In the genomic region with DNA sequence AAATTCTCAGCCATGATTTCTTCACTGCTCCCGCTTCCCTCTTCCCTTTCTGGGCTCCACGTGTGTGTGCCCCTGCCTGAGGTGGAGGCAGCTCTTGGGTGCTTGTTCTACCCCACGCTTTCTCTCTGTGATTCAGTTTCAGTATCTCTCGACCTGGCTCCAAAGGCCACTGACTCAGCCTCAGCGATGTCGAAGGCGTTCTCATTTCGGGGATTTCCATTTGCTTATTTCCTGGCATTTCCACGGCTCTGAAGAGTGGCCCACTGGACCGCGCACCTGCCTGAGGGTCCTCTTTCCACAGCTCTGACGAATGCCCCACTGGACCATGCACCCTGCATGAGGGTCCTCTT, we compare ENCODE assay signal across 11 cellular contexts. TPM values are rescaled to one million over a fixed set of nuclear protein-coding genes. Genes with fewer than 3 reads are reported as not detected.
DNase-seq lines count a peak whose midpoint lies in the region; ATAC-seq and TF ChIP-seq lines count a peak whose summit lies in the region.
"Had no signal": no experiment of that assay in that cellular context is flagged by ENCODE, and none has a peak within 500 bp of the region (broad histone marks: within the 10 kb centered on the region; RNA-seq: fewer than 3 reads in every experiment).

No MANE protein-coding gene starts in this region.

- H3K4me3 Mint-ChIP-seq in CD8-positive, alpha-beta memory T cell, result peak overlapping the region; percentile 76 to 89 (median 84)
- H3K4me3 Mint-ChIP-seq in activated naive CD8-positive, alpha-beta T cell treated with anti-CD3 and anti-CD28 coated beads, Interleukin-2, amount 10 ng/mL, durations not matched to agents 7 days and 5 days, result peak overlapping the region; percentile 64
- no peak overlapping the region for H3K4me3 Mint-ChIP-seq in mesothelial cell of epicardium

- no peaks in the 10 kb centered on the region for H3K27me3 ChIP-seq in CD8-positive, alpha-beta memory T cell (ENCODE audit: insufficient read depth, low read length, poor library complexity, severe bottlenecking)
- no peaks in the 10 kb centered on the region for H3K27me3 ChIP-seq in ascending aorta

- H3K9me3 Mint-ChIP-seq in CD8-positive, alpha-beta memory T cell, result no peaks in the 10 kb centered on the region
- H3K9me3 Mint-ChIP-seq in activated naive CD8-positive, alpha-beta T cell treated with anti-CD3 and anti-CD28 coated beads, Interleukin-2, amount 10 ng/mL, durations not matched to agents 7 days and 5 days, result no peaks in the 10 kb centered on the region
- no peaks in the 10 kb centered on the region for H3K9me3 Mint-ChIP-seq in mesothelial cell of epicardium

- H3K27ac ChIP-seq in CD8-positive, alpha-beta memory T cell (ENCODE audit: low read depth, low read length), result peak overlapping the region; percentile 41
- no peak overlapping the region for H3K27ac ChIP-seq in ascending aorta

- POLR2A ChIA-PET in CD8-positive, alpha-beta memory T cell (lab: Charles Lee), result interaction anchor here (1.0 kb wide), 2 partner anchors 19 to 52 kb away, joined by 4 read pairs; partner anchors contain the start of genes GAK and TMEM175
- POLR2A ChIA-PET in activated naive CD8-positive, alpha-beta T cell treated with anti-CD3 and anti-CD28 coated beads, Interleukin-2, amount 10 ng/mL, durations not matched to agents 7 days and 5 days (lab: Charles Lee), result interaction anchor here (0.8 kb wide), 1 partner anchor 21 kb away, joined by 3 read pairs; no protein-coding TSS in a partner anchor

- H3K4me1 Mint-ChIP-seq in CD8-positive, alpha-beta memory T cell, result peaks cover 31 to 35% (median 32%) of the 10 kb centered on the region in 3 donors
- peaks cover 21% of the 10 kb centered on the region for H3K4me1 Mint-ChIP-seq in activated naive CD8-positive, alpha-beta T cell treated with anti-CD3 and anti-CD28 coated beads, Interleukin-2, amount 10 ng/mL, durations not matched to agents 7 days and 5 days
- no peaks in the 10 kb centered on the region for H3K4me1 Mint-ChIP-seq in mesothelial cell of epicardium

- H3K4me3 ChIP-seq in CD8-positive, alpha-beta memory T cell (ENCODE audit: low read length), result peak overlapping the region; percentile 45
- no peak overlapping the region for H3K4me3 ChIP-seq in ascending aorta

- peaks cover 0 to 3% of the 10 kb centered on the region in 2 donors for H3K27me3 Mint-ChIP-seq in CD8-positive, alpha-beta memory T cell
- H3K27me3 Mint-ChIP-seq in activated naive CD8-positive, alpha-beta T cell treated with anti-CD3 and anti-CD28 coated beads, Interleukin-2, amount 10 ng/mL, durations not matched to agents 7 days and 5 days, result no peaks in the 10 kb centered on the region
- H3K27me3 Mint-ChIP-seq in mesothelial cell of epicardium (ENCODE audit: low read depth), result no peaks in the 10 kb centered on the region

- intact Hi-C loops in sciatic nerve (cut with DNase I), result no loop called here
- intact Hi-C loops in ascending aorta (cut with DNase I), result no loop called here

- TF ChIP-seq CTCF in mesothelial cell of epicardium (IDR thresholded peaks at IDR 0.05; ENCODE audit: unreplicated experiment) (no peak), ascending aorta (IDR thresholded peaks at IDR 0.05) (no peak)

- ATAC-seq in activated naive CD8-positive, alpha-beta T cell treated with anti-CD3 and anti-CD28 coated beads, Interleukin-2, amount 10 ng/mL, durations not matched to agents 7 days and 5 days (ENCODE audit: low read depth), result peak; percentile 55
- no peak for ATAC-seq in GM21447 (IDR thresholded peaks at IDR 0.05; ENCODE audit: unreplicated experiment)
- no peak for ATAC-seq in sciatic nerve
- ATAC-seq: Panc1 had no signal

- H3K4me1 ChIP-seq in CD8-positive, alpha-beta memory T cell (ENCODE audit: insufficient read depth, low read length), result peaks cover 24% of the 10 kb centered on the region
- no peaks in the 10 kb centered on the region for H3K4me1 ChIP-seq in ascending aorta

- H3K36me3 ChIP-seq in CD8-positive, alpha-beta memory T cell (ENCODE audit: insufficient read depth, low read length), result peaks cover 18% of the 10 kb centered on the region
- H3K36me3 ChIP-seq in ascending aorta, result peaks cover 72 to 96% of the 10 kb centered on the region in 2 donors

- H3K9me3 ChIP-seq in CD8-positive, alpha-beta memory T cell (ENCODE audit: low read length), result no peaks in the 10 kb centered on the region
- no peaks in the 10 kb centered on the region for H3K9me3 ChIP-seq in ascending aorta

- DNase-seq in CD8-positive, alpha-beta memory T cell, result peak; percentile 8 to 59 (median 24)
- peak; percentile 22 for DNase-seq in activated CD4-positive, alpha-beta T cell treated with anti-CD3 and anti-CD28 coated beads, Interleukin-2, amount 50 U/mL, for 1 hour
- no peak for DNase-seq in activated naive CD8-positive, alpha-beta T cell treated with anti-CD3 and anti-CD28 coated beads, Interleukin-2, amount 10 ng/mL, durations not matched to agents 7 days and 5 days
- peak; percentile 70 to 73 for DNase-seq in stimulated activated CD4-positive, alpha-beta T cell treated with anti-CD3 and anti-CD28 coated beads, Interleukin-2, amount 100 ng/mL, for 24 hours
- DNase-seq in mesothelial cell of epicardium (ENCODE audit: low spot score in 2 of 2, unreplicated experiment in 2 of 2) (no peak), sciatic nerve (ENCODE audit: low spot score) (no peak), ascending aorta (ENCODE audit: low spot score in 2 of 2) (no peak)
- DNase-seq: kidney glomerular epithelial cell, NCI-H2029 treated with DMSO at 0.1 percent for 48 hours had no signal

- peaks cover 0 to 73% (median 14%) of the 10 kb centered on the region in 3 donors for H3K36me3 Mint-ChIP-seq in CD8-positive, alpha-beta memory T cell
- H3K36me3 Mint-ChIP-seq in activated naive CD8-positive, alpha-beta T cell treated with anti-CD3 and anti-CD28 coated beads, Interleukin-2, amount 10 ng/mL, durations not matched to agents 7 days and 5 days, result peaks cover 12% of the 10 kb centered on the region
- H3K36me3 Mint-ChIP-seq in mesothelial cell of epicardium, result peaks cover 35% of the 10 kb centered on the region

- CTCF ChIA-PET in CD8-positive, alpha-beta memory T cell (lab: Charles Lee), result no interaction called here

- peak overlapping the region; percentile 91 to 100 (median 93) for H3K27ac Mint-ChIP-seq in CD8-positive, alpha-beta memory T cell
- H3K27ac Mint-ChIP-seq in activated naive CD8-positive, alpha-beta T cell treated with anti-CD3 and anti-CD28 coated beads, Interleukin-2, amount 10 ng/mL, durations not matched to agents 7 days and 5 days, result peak overlapping the region; percentile 95
- no peak overlapping the region for H3K27ac Mint-ChIP-seq in mesothelial cell of epicardium

RNA-seq across cellular contexts. Expression of gene GAK, which starts 52.4 kb away (rescaled TPM):
- total RNA-seq in CD8-positive, alpha-beta memory T cell, result 100 to 1,000 TPM; 112 to 118 TPM
- polyA plus RNA-seq in CD8-positive, alpha-beta memory T cell, result 82.9 TPM
- 100 to 1,000 TPM; 169 to 182 TPM for total RNA-seq in activated naive CD8-positive, alpha-beta T cell treated with anti-CD3 and anti-CD28 coated beads, Interleukin-2, amount 10 ng/mL, durations not matched to agents 7 days and 5 days
- total RNA-seq in mesothelial cell of epicardium (113 to 114 TPM (median 114 TPM) in 3 replicates), sciatic nerve (96.6 TPM), ascending aorta (87.3 TPM)

RNA-seq across cellular contexts. Expression of gene TMEM175, which starts 52.6 kb away (rescaled TPM):
- 10 to 100 TPM; 17.6 to 21.5 TPM for total RNA-seq in CD8-positive, alpha-beta memory T cell
- 16.9 TPM for polyA plus RNA-seq in CD8-positive, alpha-beta memory T cell
- total RNA-seq in activated naive CD8-positive, alpha-beta T cell treated with anti-CD3 and anti-CD28 coated beads, Interleukin-2, amount 10 ng/mL, durations not matched to agents 7 days and 5 days, result 10 to 100 TPM; 38.2 to 39.8 TPM
- total RNA-seq in mesothelial cell of epicardium (25.5 to 32.5 TPM (median 28.0 TPM) in 3 replicates), sciatic nerve (26.8 TPM), ascending aorta (41.2 TPM)

RNA-seq across cellular contexts. Expression of gene CPLX1, which starts 53.8 kb away (rescaled TPM):
- under 1 TPM; 0.13 to 0.16 TPM for total RNA-seq in CD8-positive, alpha-beta memory T cell
- polyA plus RNA-seq in CD8-positive, alpha-beta memory T cell, result not detected
- total RNA-seq in activated naive CD8-positive, alpha-beta T cell treated with anti-CD3 and anti-CD28 coated beads, Interleukin-2, amount 10 ng/mL, durations not matched to agents 7 days and 5 days, result 1 to 10 TPM; 3.7 to 5.0 TPM
- total RNA-seq in mesothelial cell of epicardium (4.5 to 4.7 TPM (median 4.6 TPM) in 3 replicates), sciatic nerve (11.6 TPM), ascending aorta (1.1 TPM)

Comparison
In these comparisons a context has a peak if more than half of its experiments do, and no peak if none do; other contexts are left out.
1. DNase-seq: peak in CD8-positive, alpha-beta memory T cell (5 of 5), activated CD4-positive, alpha-beta T cell treated with anti-CD3 and anti-CD28 coated beads, Interleukin-2, amount 50 U/mL, for 1 hour (single experiment) and stimulated activated CD4-positive, alpha-beta T cell treated with anti-CD3 and anti-CD28 coated beads, Interleukin-2, amount 100 ng/mL, for 24 hours (2 of 2); none in activated naive CD8-positive, alpha-beta T cell treated with anti-CD3 and anti-CD28 coated beads, Interleukin-2, amount 10 ng/mL, durations not matched to agents 7 days and 5 days (single experiment), mesothelial cell of epicardium (0 of 2), sciatic nerve (single experiment) and ascending aorta (0 of 2).